8 cellular contexts compared by ENCODE assay signal in the genomic region with DNA sequence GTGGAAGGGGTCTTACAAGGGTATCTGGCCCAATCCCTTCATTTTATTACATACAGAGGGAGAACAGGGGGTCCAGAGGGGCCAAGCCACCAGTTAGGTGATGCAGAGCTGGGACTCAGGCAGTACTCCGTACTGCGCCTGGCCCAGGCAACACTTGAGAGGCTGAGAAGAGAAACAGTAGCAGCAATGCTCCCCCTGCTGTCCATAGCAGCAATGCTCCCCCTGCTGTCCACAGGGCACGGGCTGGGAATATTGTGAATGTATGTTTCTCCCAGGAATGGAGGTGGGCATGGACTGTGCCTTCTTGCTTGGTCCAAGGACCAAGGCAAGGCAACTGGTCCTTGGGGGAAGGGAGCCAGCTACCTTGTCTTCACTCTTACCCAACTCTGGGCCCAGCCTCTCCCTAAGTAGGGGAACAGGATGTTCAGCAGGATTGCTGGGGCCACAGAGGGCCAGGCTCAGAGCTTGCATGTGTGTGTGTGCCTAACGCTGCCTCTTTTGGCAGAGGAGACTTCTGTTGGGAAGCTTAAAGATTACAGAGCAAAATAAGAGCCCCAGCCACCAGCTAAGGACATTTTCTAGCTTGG. TPM values are rescaled to one million over a fixed set of nuclear protein-coding genes. Genes with fewer than 3 reads are reported as not detected.
DNase-seq lines count a peak whose midpoint lies in the region; ATAC-seq and TF ChIP-seq lines count a peak whose summit lies in the region.

No MANE protein-coding gene starts in this region.

- H3K36me3 ChIP-seq in SU-DHL-6 (ENCODE audit: low read length): no peaks in the 10 kb centered on the region

- H3K9ac ChIP-seq in SU-DHL-6 (ENCODE audit: low read length): no peak overlapping the region

- H3K9me3 Mint-ChIP-seq in type B pancreatic cell: no peaks in the 10 kb centered on the region

- TF ChIP-seq CTCF in SU-DHL-6 (IDR thresholded peaks at IDR 0.05; ENCODE audit: insufficient read depth, low read length, poor library complexity, severe bottlenecking): peak; percentile 69
- TF ChIP-seq CTCF in dorsolateral prefrontal cortex (IDR thresholded peaks at IDR 0.05 in 54 of 56, conservative IDR thresholded peaks at IDR 0.05 in 2 of 56; ENCODE audit: low read depth in 1 of 56, partially characterized antibody in 56 of 56): peak; percentile 32 to 80 (median 70)
- peak; percentile 81 for TF ChIP-seq CTCF in type B pancreatic cell (conservative IDR thresholded peaks at IDR 0.05)

- H3K27me3 Mint-ChIP-seq in type B pancreatic cell: no peaks in the 10 kb centered on the region

- H3K79me2 ChIP-seq in SU-DHL-6 (ENCODE audit: insufficient read depth, low read length): no peaks in the 10 kb centered on the region

- no peak overlapping the region for H2AFZ ChIP-seq in SU-DHL-6 (ENCODE audit: low read depth, low read length, severe bottlenecking)

- H3K4me3 ChIP-seq in SU-DHL-6 (ENCODE audit: insufficient read depth, low read length, poor library complexity, severe bottlenecking) (no peak overlapping the region), dorsolateral prefrontal cortex (no peak overlapping the region)

- no peaks in the 10 kb centered on the region for H4K20me1 ChIP-seq in SU-DHL-6 (ENCODE audit: low read depth, low read length)

- H3K9me2 ChIP-seq in SU-DHL-6 (replicated peaks; ENCODE audit: insufficient read depth, low read length): no peaks in the 10 kb centered on the region

- peaks cover 21% of the 10 kb centered on the region for H3K4me1 Mint-ChIP-seq in type B pancreatic cell (ENCODE audit: unreplicated experiment)

- H3K27ac ChIP-seq in SU-DHL-6 (ENCODE audit: low read depth, low read length) (no peak overlapping the region), dorsolateral prefrontal cortex (peak overlapping the region in 32 of 59 donors; percentile 0 to 77 (median 48))

- H3K4me2 ChIP-seq in SU-DHL-6 (ENCODE audit: low read depth, low read length, poor library complexity, severe bottlenecking): no peak overlapping the region

- DNase-seq in DMS153 treated with DMSO at 0.1 percent for 48 hours (lab: John Stamatoyannopoulos, UW; ENCODE audit: unreplicated experiment) (peak; percentile 7), DMS153 (lab: John Stamatoyannopoulos, UW) (no peak), Kasumi-1 (lab: John Stamatoyannopoulos, UW) (peak; percentile 63 to 70), dorsolateral prefrontal cortex (peak in 9 of 10 donors; percentile 42 to 71 (median 65)), medulla oblongata (ENCODE audit: extremely low spot score) (peak; percentile 36), type B pancreatic cell (ENCODE audit: extremely low spot score, unreplicated experiment) (no peak)

- no peaks in the 10 kb centered on the region for H3K9me3 ChIP-seq in SU-DHL-6 (ENCODE audit: insufficient read depth, low read length)

- ATAC-seq in HG03432 (IDR thresholded peaks at IDR 0.05; ENCODE audit: unreplicated experiment): no peak

- H3K4me3 Mint-ChIP-seq in type B pancreatic cell: no peak overlapping the region

- H3K27ac Mint-ChIP-seq in type B pancreatic cell: no peak overlapping the region

- no peaks in the 10 kb centered on the region for H3F3A ChIP-seq in SU-DHL-6 (ENCODE audit: insufficient read depth)

- H3K27me3 ChIP-seq in SU-DHL-6 (ENCODE audit: low read length) (no peaks in the 10 kb centered on the region), dorsolateral prefrontal cortex (no peaks in the 10 kb centered on the region)

- peaks cover 5% of the 10 kb centered on the region for H3K36me3 Mint-ChIP-seq in type B pancreatic cell

- intact Hi-C loops in dorsolateral prefrontal cortex (cut with DNase I): loop anchor here (5.0 to 10.0 kb wide), 2 partner anchors 135 to 472 kb away; no protein-coding TSS in a partner anchor

RNA-seq across cellular contexts. Expression of gene FAM83C, which starts 14.8 kb away (rescaled TPM):
- total RNA-seq in dorsolateral prefrontal cortex (under 1 TPM in 2 of 120 experiments, not detected in 118; 0.24 to 0.98 TPM), type B pancreatic cell (ENCODE audit: low replicate concordance) (not detected in 2 replicates)

RNA-seq across cellular contexts. Expression of gene EIF6, which starts 22.5 kb away (rescaled TPM):
- total RNA-seq in dorsolateral prefrontal cortex (10 to 100 TPM; 28.3 to 69.2 (median 53.1) TPM), type B pancreatic cell (ENCODE audit: low replicate concordance) (124 and 185 TPM in 2 replicates)

RNA-seq across cellular contexts. Expression of gene MMP24OS, which starts 29.1 kb away (rescaled TPM):
- total RNA-seq in dorsolateral prefrontal cortex (100 to 1,000 TPM in 10 of 120 experiments, 10 to 100 TPM in 110; 55.0 to 112 (median 79.5) TPM), type B pancreatic cell (ENCODE audit: low replicate concordance) (63.1 and 77.1 TPM in 2 replicates)

Comparison
In these comparisons a context has a peak if more than half of its experiments do, and no peak if none do; other contexts are left out.
1. DNase-seq: peak in DMS153 treated with DMSO at 0.1 percent for 48 hours (single experiment), Kasumi-1 (2 of 2), dorsolateral prefrontal cortex (9 of 10) and medulla oblongata (single experiment); none in DMS153 (single experiment) and type B pancreatic cell (single experiment).
2. Peak in every context shown above with its lines, with median percentiles within 50 percentile points of each other: CTCF ChIP-seq.